ENCODE assay signal across 21 cellular contexts in genomic region chr5:138647794-138648193, GRCh38.
"Had no signal": no experiment of that assay in that cellular context is flagged by ENCODE, and none has a peak within 500 bp of the region (broad histone marks: within the 10 kb centered on the region; RNA-seq: fewer than 3 reads in every experiment).

No MANE protein-coding gene starts in this region.

- H3K27me3 ChIP-seq: dorsolateral prefrontal cortex, gastrocnemius medialis, ovary had no signal

- DNase-seq: cortex of kidney; dorsolateral prefrontal cortex; effector CD8-positive, alpha-beta T cell; gastrocnemius medialis; heart right ventricle; hypothalamus; lower lobe of right lung; natural killer cell; ovary; right cardiac atrium; stimulated activated CD4-positive, alpha-beta T cell treated with anti-CD3 and anti-CD28 coated beads, Interleukin-2, amount 100 ng/mL, for 48 hours; stimulated activated naive CD4-positive, alpha-beta T cell treated with Interleukin-2 at 50 U/mL for 16 hours had no signal

- H3K9me3 Mint-ChIP-seq: memory B cell, mesothelial cell of epicardium, natural killer cell, type B pancreatic cell had no signal

- H3K36me3 Mint-ChIP-seq: memory B cell, mesothelial cell of epicardium, natural killer cell, type B pancreatic cell had no signal

- H3K4me3 ChIP-seq: dorsolateral prefrontal cortex, esophagus muscularis mucosa, gastrocnemius medialis, heart right ventricle, lower lobe of right lung, ovary, smooth muscle cell had no signal

- H3K27ac ChIP-seq: esophagus muscularis mucosa, gastrocnemius medialis, heart right ventricle, lower lobe of right lung, ovary had no signal

- FAIRE-seq: islet of Langerhans, urothelium cell line had no signal

- H3K9me3 ChIP-seq: esophagus muscularis mucosa, gastrocnemius medialis, heart right ventricle, lower lobe of right lung, ovary had no signal

- H3K4me2 ChIP-seq: smooth muscle cell had no signal

- ATAC-seq: gastrocnemius medialis, left lobe of liver, lower lobe of right lung, natural killer cell had no signal

- H3K4me3 Mint-ChIP-seq: memory B cell, mesothelial cell of epicardium, natural killer cell, type B pancreatic cell had no signal

- H3K27ac Mint-ChIP-seq: memory B cell, mesothelial cell of epicardium, natural killer cell, progenitor cell of endocrine pancreas, type B pancreatic cell had no signal

- H3K27me3 Mint-ChIP-seq: type B pancreatic cell had no signal

- H3K4me1 ChIP-seq: gastrocnemius medialis, lower lobe of right lung had no signal

- H3K36me3 ChIP-seq: esophagus muscularis mucosa, gastrocnemius medialis, heart right ventricle, lower lobe of right lung, ovary had no signal
